In the genomic region with DNA sequence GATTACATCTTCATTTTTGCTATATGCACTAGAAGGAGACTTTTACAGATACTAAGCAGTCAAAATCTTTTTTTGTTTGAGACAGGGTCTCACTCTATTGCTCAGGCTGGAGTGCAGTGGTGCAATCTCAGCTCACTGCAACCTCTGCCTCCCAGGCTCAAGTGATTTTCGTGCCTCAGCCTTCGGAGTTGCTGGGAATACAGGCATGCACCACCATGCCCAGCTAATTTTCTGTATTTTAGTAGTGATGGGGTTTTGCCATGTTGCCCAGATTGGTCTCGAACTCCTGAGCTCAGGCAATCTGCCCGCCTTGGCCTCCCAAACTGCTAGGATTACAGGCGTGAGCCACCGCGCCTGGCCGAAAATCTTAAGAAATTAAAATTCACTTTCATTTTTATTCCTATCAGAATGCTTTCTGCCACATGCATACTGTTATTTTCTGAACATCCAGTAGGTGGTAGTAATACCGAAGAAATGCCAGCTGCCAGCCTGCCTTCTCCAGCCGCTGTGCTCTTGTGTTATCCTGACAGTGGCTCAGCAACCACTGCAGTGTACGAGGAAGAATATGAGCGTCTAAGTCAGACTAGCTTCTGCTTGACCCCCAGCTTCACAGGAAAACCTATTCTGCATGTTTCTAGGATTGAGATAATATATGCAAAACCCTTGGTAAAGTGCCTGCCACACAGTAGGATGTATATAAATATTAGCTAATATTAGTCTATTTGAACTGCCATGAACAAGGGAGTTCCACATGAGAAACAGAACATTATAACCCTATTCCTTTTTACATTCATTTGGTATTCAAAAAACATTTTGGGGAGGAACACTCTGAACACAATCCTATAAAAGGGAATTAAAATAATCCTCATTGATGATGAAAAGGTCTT, we compare ENCODE assay signal across 8 cellular contexts. TPM values are rescaled to one million over a fixed set of nuclear protein-coding genes. Genes with fewer than 3 reads are reported as not detected.
DNase-seq lines count a peak whose midpoint lies in the region; ATAC-seq and TF ChIP-seq lines count a peak whose summit lies in the region.

No MANE protein-coding gene starts in this region.

- intact Hi-C loops in ovary (cut with DNase I) (loop anchor here in 2 of 4 donors (5.0 kb wide), 2 partner anchors 126 to 131 kb away; no protein-coding TSS in a partner anchor), aorta (cut with DNase I) (loop anchor here (5.0 kb wide), 1 partner anchor 36 kb away; no protein-coding TSS in a partner anchor)

- no peak for TF ChIP-seq POLR2A in gastroesophageal sphincter (IDR thresholded peaks at IDR 0.05)
- TF ChIP-seq POLR2A in ovary (IDR thresholded peaks at IDR 0.05), result no peak

- no peak overlapping the region for H3K4me3 ChIP-seq in DND-41 (ENCODE audit: low read depth in 1 of 2, low read length in 2 of 2)
- no peak overlapping the region for H3K4me3 ChIP-seq in gastroesophageal sphincter
- H3K4me3 ChIP-seq in ovary, result no peak overlapping the region
- no peak overlapping the region for H3K4me3 ChIP-seq in aorta (ENCODE audit: low read length in 2 of 2)

- TF ChIP-seq EP300 in gastroesophageal sphincter (IDR thresholded peaks at IDR 0.05), result no peak
- no peak for TF ChIP-seq EP300 in ovary (IDR thresholded peaks at IDR 0.05)

- no peaks in the 10 kb centered on the region for H4K20me1 ChIP-seq in DND-41 (ENCODE audit: insufficient read depth, low read length)

- H3K27me3 ChIP-seq in DND-41 (ENCODE audit: insufficient read depth, low read length, poor library complexity) (no peaks in the 10 kb centered on the region), gastroesophageal sphincter (no peaks in the 10 kb centered on the region), ovary (no peaks in the 10 kb centered on the region), aorta (ENCODE audit: control insufficient read depth in 1 of 2, insufficient read depth in 2 of 2, low read length in 1 of 2) (no peaks in the 10 kb centered on the region)

- no peak overlapping the region for H2AFZ ChIP-seq in DND-41 (ENCODE audit: low read depth, low read length)

- H3K4me1 ChIP-seq in DND-41 (ENCODE audit: insufficient read depth, low read length), result no peaks in the 10 kb centered on the region
- H3K4me1 ChIP-seq in gastroesophageal sphincter, result peaks cover 0 to 19% (median 0%) of the 10 kb centered on the region in 3 donors
- H3K4me1 ChIP-seq in ovary (ENCODE audit: insufficient read depth), result peaks cover 1% of the 10 kb centered on the region
- H3K4me1 ChIP-seq in aorta (ENCODE audit: control insufficient read depth in 1 of 2, insufficient read depth in 2 of 2, low read length in 2 of 2), result peaks cover 0 to 3% of the 10 kb centered on the region in 2 donors

- H3K79me2 ChIP-seq in DND-41 (ENCODE audit: insufficient read depth, low read length), result no peaks in the 10 kb centered on the region

- 0 out of 2 replicates have a peak, but pooled peaks cover 2% of the 10 kb centered on the region for H3K36me3 ChIP-seq in DND-41 (ENCODE audit: insufficient read depth, low read length)
- H3K36me3 ChIP-seq in gastroesophageal sphincter, result no peaks in the 10 kb centered on the region
- H3K36me3 ChIP-seq in ovary, result no peaks in the 10 kb centered on the region
- no peaks in the 10 kb centered on the region for H3K36me3 ChIP-seq in aorta (ENCODE audit: control insufficient read depth in 1 of 2, insufficient read depth in 2 of 2, low read length in 1 of 2)

- DNase-seq in DND-41 (peak; percentile 49), RPMI8226 (peak; percentile 79), ovary (peak; percentile 45 to 64 (median 58)), aorta (peak; percentile 75 to 78)
- DNase-seq in activated naive CD4-positive, alpha-beta T cell treated with Interleukin-2 at 50 U/mL for 16 hours, result peak; percentile 43

- 28 to 44% methylated on average over 7 to 11 of the region's 12 CpGs for WGBS in gastroesophageal sphincter (ENCODE audit: low coverage in 1 of 2), 2 donors
- WGBS in ovary, 3 donors, result 44 to 53% (median 47%) methylated on average over 12 of the region's 12 CpGs
- 35 to 38% methylated on average over 12 of the region's 12 CpGs for WGBS in aorta, 2 donors

- no peak overlapping the region for H3K4me2 ChIP-seq in DND-41 (ENCODE audit: insufficient read depth, low read length)

- H3K9me3 ChIP-seq in DND-41 (ENCODE audit: insufficient read depth, low read length, severe bottlenecking) (no peaks in the 10 kb centered on the region), gastroesophageal sphincter (no peaks in the 10 kb centered on the region), ovary (no peaks in the 10 kb centered on the region), aorta (ENCODE audit: control insufficient read depth, low read length) (no peaks in the 10 kb centered on the region)

- no peak overlapping the region for H3K9ac ChIP-seq in DND-41 (ENCODE audit: low read depth, low read length)

- TF ChIP-seq CTCF in DND-41 (IDR thresholded peaks at IDR 0.05; ENCODE audit: borderline replicate concordance, extremely low read depth, low read length, poor library complexity, severe bottlenecking), result peak; percentile 71
- TF ChIP-seq CTCF in LNCAP (IDR thresholded peaks at IDR 0.05), result peak; percentile 76
- TF ChIP-seq CTCF in gastroesophageal sphincter (IDR thresholded peaks at IDR 0.05), result peak; percentile 55 to 87 (median 85)
- peak; percentile 55 to 78 (median 73) for TF ChIP-seq CTCF in ovary (IDR thresholded peaks at IDR 0.05)

- H3K27ac ChIP-seq in DND-41 (ENCODE audit: low read length) (no peak overlapping the region), gastroesophageal sphincter (peak overlapping the region in 1 of 4 donors; percentile 40), ovary (no peak overlapping the region), aorta (ENCODE audit: low read depth in 1 of 2, low read length in 2 of 2) (no peak overlapping the region)

- peak; percentile 89 for ATAC-seq in DND-41 (ENCODE audit: insufficient read depth, low read depth)
- peak; percentile 81 for ATAC-seq in GM21717 (IDR thresholded peaks at IDR 0.05; ENCODE audit: unreplicated experiment)
- ATAC-seq in gastroesophageal sphincter, result peak; percentile 80
- ATAC-seq in aorta (ENCODE audit: low FRiP score), result peak; percentile 87

RNA-seq across cellular contexts. Expression of a gene that starts 54.2 kb away (rescaled TPM):
- 10 to 100 TPM; 17.0 to 20.0 (median 18.8) TPM for total RNA-seq in gastroesophageal sphincter
- total RNA-seq in ovary, result 10 to 100 TPM; 18.4 to 71.3 (median 41.8) TPM
- polyA plus RNA-seq in ovary, result 10 to 100 TPM; 15.6 to 18.6 TPM
- 10 to 100 TPM; 18.6 to 22.7 TPM for total RNA-seq in aorta
- 1 to 10 TPM; 4.6 to 7.8 TPM for polyA plus RNA-seq in aorta
